In the genomic region with DNA sequence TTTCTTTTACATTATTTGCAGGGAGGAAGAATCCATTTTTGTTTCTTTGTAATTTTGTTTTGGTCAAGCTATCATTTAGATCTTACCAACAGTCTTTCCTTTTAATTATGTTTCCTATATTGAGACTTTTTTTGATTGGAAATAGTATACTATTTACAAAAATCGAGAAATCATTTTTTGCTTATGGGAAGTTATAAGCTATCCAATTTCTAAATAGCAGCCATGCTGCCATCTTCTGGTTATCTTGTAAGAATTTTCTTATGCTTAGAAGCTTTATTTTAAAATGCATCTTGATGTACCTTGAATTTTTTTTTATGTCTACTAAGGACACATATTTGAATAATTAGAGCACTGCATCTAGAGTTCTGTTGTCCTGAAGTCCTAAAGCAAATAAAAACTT, we compare ENCODE assay signal across 2 cellular contexts.
TF ChIP-seq lines count a peak whose summit lies in the region.

No MANE protein-coding gene starts in this region.

TF ChIP-seq in SK-N-SH, 30 proteins besides CTCF, POLR2A, EP300 and RAD21 (continued from another document):
- TF ChIP-seq, protein P1, sequence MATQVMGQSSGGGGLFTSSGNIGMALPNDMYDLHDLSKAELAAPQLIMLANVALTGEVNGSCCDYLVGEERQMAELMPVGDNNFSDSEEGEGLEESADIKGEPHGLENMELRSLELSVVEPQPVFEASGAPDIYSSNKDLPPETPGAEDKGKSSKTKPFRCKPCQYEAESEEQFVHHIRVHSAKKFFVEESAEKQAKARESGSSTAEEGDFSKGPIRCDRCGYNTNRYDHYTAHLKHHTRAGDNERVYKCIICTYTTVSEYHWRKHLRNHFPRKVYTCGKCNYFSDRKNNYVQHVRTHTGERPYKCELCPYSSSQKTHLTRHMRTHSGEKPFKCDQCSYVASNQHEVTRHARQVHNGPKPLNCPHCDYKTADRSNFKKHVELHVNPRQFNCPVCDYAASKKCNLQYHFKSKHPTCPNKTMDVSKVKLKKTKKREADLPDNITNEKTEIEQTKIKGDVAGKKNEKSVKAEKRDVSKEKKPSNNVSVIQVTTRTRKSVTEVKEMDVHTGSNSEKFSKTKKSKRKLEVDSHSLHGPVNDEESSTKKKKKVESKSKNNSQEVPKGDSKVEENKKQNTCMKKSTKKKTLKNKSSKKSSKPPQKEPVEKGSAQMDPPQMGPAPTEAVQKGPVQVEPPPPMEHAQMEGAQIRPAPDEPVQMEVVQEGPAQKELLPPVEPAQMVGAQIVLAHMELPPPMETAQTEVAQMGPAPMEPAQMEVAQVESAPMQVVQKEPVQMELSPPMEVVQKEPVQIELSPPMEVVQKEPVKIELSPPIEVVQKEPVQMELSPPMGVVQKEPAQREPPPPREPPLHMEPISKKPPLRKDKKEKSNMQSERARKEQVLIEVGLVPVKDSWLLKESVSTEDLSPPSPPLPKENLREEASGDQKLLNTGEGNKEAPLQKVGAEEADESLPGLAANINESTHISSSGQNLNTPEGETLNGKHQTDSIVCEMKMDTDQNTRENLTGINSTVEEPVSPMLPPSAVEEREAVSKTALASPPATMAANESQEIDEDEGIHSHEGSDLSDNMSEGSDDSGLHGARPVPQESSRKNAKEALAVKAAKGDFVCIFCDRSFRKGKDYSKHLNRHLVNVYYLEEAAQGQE (IDR thresholded peaks at IDR 0.05; ENCODE audit: low read depth, low read length): no peak
- TF ChIP-seq, protein P2, sequence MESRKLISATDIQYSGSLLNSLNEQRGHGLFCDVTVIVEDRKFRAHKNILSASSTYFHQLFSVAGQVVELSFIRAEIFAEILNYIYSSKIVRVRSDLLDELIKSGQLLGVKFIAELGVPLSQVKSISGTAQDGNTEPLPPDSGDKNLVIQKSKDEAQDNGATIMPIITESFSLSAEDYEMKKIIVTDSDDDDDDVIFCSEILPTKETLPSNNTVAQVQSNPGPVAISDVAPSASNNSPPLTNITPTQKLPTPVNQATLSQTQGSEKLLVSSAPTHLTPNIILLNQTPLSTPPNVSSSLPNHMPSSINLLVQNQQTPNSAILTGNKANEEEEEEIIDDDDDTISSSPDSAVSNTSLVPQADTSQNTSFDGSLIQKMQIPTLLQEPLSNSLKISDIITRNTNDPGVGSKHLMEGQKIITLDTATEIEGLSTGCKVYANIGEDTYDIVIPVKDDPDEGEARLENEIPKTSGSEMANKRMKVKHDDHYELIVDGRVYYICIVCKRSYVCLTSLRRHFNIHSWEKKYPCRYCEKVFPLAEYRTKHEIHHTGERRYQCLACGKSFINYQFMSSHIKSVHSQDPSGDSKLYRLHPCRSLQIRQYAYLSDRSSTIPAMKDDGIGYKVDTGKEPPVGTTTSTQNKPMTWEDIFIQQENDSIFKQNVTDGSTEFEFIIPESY (IDR thresholded peaks at IDR 0.05; ENCODE audit: borderline replicate concordance, low read depth): no peak
- no peak for TF ChIP-seq GABPA (IDR thresholded peaks at IDR 0.05; ENCODE audit: low read depth)
- TF ChIP-seq ELF1 (IDR thresholded peaks at IDR 0.05): no peak
- no peak for TF ChIP-seq POLR2AphosphoS5 (IDR thresholded peaks at IDR 0.05; ENCODE audit: low read depth, low read length)
- TF ChIP-seq FOSL2 (IDR thresholded peaks at IDR 0.05; ENCODE audit: borderline replicate concordance, low read depth): no peak

TF ChIP-seq in SK-N-SH treated with all-trans-retinoic acid at 6 μM for 48 hours, 23 proteins besides CTCF, POLR2A, EP300 and RAD21 (continued from another document):
- TF ChIP-seq, protein P3, sequence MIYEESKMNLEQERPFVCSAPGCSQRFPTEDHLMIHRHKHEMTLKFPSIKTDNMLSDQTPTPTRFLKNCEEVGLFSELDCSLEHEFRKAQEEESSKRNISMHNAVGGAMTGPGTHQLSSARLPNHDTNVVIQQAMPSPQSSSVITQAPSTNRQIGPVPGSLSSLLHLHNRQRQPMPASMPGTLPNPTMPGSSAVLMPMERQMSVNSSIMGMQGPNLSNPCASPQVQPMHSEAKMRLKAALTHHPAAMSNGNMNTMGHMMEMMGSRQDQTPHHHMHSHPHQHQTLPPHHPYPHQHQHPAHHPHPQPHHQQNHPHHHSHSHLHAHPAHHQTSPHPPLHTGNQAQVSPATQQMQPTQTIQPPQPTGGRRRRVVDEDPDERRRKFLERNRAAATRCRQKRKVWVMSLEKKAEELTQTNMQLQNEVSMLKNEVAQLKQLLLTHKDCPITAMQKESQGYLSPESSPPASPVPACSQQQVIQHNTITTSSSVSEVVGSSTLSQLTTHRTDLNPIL (CRISPR knock-in tag; IDR thresholded peaks at IDR 0.05; ENCODE audit: low read depth): no peak
- TF ChIP-seq ARNTL (CRISPR knock-in tag; IDR thresholded peaks at IDR 0.05; ENCODE audit: borderline replicate concordance, low read depth) (no peak), ZNF8 (CRISPR knock-in tag; IDR thresholded peaks at IDR 0.05) (no peak), ESRRG (CRISPR knock-in tag; IDR thresholded peaks at IDR 0.05) (no peak), BACH2 (CRISPR knock-in tag; IDR thresholded peaks at IDR 0.05; ENCODE audit: borderline replicate concordance) (no peak), TOX (CRISPR knock-in tag; IDR thresholded peaks at IDR 0.05; ENCODE audit: borderline replicate concordance) (no peak), ZFP3 (CRISPR knock-in tag; IDR thresholded peaks at IDR 0.05) (no peak), PPARA (CRISPR knock-in tag; IDR thresholded peaks at IDR 0.05; ENCODE audit: borderline replicate concordance) (no peak), CSDC2 (CRISPR knock-in tag; IDR thresholded peaks at IDR 0.05) (no peak), ZNF70 (CRISPR knock-in tag; IDR thresholded peaks at IDR 0.05) (no peak), ISL1 (CRISPR knock-in tag; IDR thresholded peaks at IDR 0.05) (no peak)
- TF ChIP-seq, protein P4, sequence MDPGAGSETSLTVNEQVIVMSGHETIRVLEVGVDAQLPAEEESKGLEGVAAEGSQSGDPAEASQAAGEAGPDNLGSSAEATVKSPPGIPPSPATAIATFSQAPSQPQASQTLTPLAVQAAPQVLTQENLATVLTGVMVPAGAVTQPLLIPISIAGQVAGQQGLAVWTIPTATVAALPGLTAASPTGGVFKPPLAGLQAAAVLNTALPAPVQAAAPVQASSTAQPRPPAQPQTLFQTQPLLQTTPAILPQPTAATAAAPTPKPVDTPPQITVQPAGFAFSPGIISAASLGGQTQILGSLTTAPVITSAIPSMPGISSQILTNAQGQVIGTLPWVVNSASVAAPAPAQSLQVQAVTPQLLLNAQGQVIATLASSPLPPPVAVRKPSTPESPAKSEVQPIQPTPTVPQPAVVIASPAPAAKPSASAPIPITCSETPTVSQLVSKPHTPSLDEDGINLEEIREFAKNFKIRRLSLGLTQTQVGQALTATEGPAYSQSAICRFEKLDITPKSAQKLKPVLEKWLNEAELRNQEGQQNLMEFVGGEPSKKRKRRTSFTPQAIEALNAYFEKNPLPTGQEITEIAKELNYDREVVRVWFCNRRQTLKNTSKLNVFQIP (CRISPR knock-in tag; IDR thresholded peaks at IDR 0.05; ENCODE audit: borderline replicate concordance, low read depth): no peak
- TF ChIP-seq, protein P5, sequence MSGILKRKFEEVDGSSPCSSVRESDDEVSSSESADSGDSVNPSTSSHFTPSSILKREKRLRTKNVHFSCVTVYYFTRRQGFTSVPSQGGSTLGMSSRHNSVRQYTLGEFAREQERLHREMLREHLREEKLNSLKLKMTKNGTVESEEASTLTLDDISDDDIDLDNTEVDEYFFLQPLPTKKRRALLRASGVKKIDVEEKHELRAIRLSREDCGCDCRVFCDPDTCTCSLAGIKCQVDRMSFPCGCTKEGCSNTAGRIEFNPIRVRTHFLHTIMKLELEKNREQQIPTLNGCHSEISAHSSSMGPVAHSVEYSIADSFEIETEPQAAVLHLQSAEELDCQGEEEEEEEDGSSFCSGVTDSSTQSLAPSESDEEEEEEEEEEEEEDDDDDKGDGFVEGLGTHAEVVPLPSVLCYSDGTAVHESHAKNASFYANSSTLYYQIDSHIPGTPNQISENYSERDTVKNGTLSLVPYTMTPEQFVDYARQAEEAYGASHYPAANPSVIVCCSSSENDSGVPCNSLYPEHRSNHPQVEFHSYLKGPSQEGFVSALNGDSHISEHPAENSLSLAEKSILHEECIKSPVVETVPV (CRISPR knock-in tag; IDR thresholded peaks at IDR 0.05): no peak
- TF ChIP-seq, protein P6, sequence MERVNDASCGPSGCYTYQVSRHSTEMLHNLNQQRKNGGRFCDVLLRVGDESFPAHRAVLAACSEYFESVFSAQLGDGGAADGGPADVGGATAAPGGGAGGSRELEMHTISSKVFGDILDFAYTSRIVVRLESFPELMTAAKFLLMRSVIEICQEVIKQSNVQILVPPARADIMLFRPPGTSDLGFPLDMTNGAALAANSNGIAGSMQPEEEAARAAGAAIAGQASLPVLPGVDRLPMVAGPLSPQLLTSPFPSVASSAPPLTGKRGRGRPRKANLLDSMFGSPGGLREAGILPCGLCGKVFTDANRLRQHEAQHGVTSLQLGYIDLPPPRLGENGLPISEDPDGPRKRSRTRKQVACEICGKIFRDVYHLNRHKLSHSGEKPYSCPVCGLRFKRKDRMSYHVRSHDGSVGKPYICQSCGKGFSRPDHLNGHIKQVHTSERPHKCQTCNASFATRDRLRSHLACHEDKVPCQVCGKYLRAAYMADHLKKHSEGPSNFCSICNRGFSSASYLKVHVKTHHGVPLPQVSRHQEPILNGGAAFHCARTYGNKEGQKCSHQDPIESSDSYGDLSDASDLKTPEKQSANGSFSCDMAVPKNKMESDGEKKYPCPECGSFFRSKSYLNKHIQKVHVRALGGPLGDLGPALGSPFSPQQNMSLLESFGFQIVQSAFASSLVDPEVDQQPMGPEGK (CRISPR knock-in tag; IDR thresholded peaks at IDR 0.05; ENCODE audit: borderline replicate concordance): no peak
